Comparison of ENCODE assay signal across 1 cellular context in genomic region chr5:150156033-150156381, GRCh38.
TF ChIP-seq lines count a peak whose summit lies in the region.

No MANE protein-coding gene starts in this region.

TF ChIP-seq in H1, 55 proteins besides CTCF, POLR2A, EP300 and RAD21:
- TF ChIP-seq GTF2F1 (IDR thresholded peaks at IDR 0.05; ENCODE audit: borderline replicate concordance, low read depth, low read length) (no peak), TCF12 (IDR thresholded peaks at IDR 0.05; ENCODE audit: low read depth, low read length) (no peak), GABPA (IDR thresholded peaks at IDR 0.05; ENCODE audit: borderline replicate concordance, insufficient read depth, low read length) (no peak), RNF2 (IDR thresholded peaks at IDR 0.05; ENCODE audit: borderline replicate concordance, low read depth, low read length, missing control alignments, poor library complexity, severe bottlenecking) (no peak), RFX5 (IDR thresholded peaks at IDR 0.05; ENCODE audit: borderline replicate concordance, low read depth, low read length) (no peak), EZH2 (IDR thresholded peaks at IDR 0.05; ENCODE audit: low read depth, low read length, severe bottlenecking) (no peak), BACH1 (IDR thresholded peaks at IDR 0.05; ENCODE audit: low read length) (no peak), E2F6 (IDR thresholded peaks at IDR 0.05) (no peak)
TF ChIP-seq in H1: peak in this region for 0.
